ENCODE assay signal across 17 cellular contexts in the genomic region with DNA sequence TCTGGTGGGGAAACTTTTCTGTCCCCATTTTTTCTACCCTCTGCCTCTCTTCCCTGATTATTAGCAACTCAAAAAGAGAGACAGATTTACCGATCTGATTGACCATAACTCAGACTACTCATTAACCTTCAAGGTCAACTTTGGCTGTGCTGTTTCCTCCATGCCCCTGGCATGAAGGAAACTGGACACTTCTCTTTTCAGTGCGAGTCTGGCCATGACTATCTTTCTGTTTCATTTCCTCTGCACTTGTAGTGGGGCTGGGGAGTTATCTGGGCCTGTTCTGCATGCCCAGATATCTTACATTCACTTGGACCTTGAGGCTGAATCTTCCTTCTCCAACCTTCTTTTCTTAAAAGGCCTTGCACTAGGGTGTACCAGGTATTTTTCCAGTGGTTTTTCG.
DNase-seq lines count a peak whose midpoint lies in the region; ATAC-seq and TF ChIP-seq lines count a peak whose summit lies in the region.
"Had no signal": no experiment of that assay in that cellular context is flagged by ENCODE, and none has a peak within 500 bp of the region (broad histone marks: within the 10 kb centered on the region; RNA-seq: fewer than 3 reads in every experiment).

No MANE protein-coding gene starts in this region.

- no peaks in the 10 kb centered on the region for H3K23me2 ChIP-seq in H9 (ENCODE audit: insufficient read length, low read depth, low read length, poor library complexity, severe bottlenecking)

- no peak overlapping the region for H4K5ac ChIP-seq in H9 (ENCODE audit: insufficient read length, low read depth, low read length)

- no peak overlapping the region for H4K91ac ChIP-seq in H9 (ENCODE audit: insufficient read length, low read depth, low read length)

- no peaks in the 10 kb centered on the region for H3K27me3 ChIP-seq in H9 (ENCODE audit: insufficient read depth, low read length)
- H3K27me3 ChIP-seq: BE2C had no signal

- no peak overlapping the region for H3K4ac ChIP-seq in H9 (ENCODE audit: low read depth, low read length)

- no peak overlapping the region for H2BK15ac ChIP-seq in H9 (ENCODE audit: low read depth, low read length)

- H3K9me3 Mint-ChIP-seq in activated CD4-positive, alpha-beta T cell treated with anti-CD3 and anti-CD28 coated beads for 36 hours (ENCODE audit: low read depth) = peaks cover 22% of the 10 kb centered on the region
- H3K9me3 Mint-ChIP-seq in H9 = peaks cover 28 to 29% of the 10 kb centered on the region in 2 experiments

- H3K27me3 Mint-ChIP-seq in activated CD4-positive, alpha-beta T cell treated with anti-CD3 and anti-CD28 coated beads for 36 hours = peaks cover 7% of the 10 kb centered on the region
- H3K27me3 Mint-ChIP-seq in H9 (ENCODE audit: low read depth) = peaks cover 4% of the 10 kb centered on the region
- H3K27me3 Mint-ChIP-seq: progenitor cell of endocrine pancreas had no signal

- POLR2A ChIA-PET in activated CD4-positive, alpha-beta T cell treated with anti-CD3 and anti-CD28 coated beads for 36 hours (lab: Charles Lee) = no interaction called here

- no peak overlapping the region for H2AFZ ChIP-seq in H9 (ENCODE audit: low read length)

- no peak overlapping the region for H3K4me3 Mint-ChIP-seq in activated CD4-positive, alpha-beta T cell treated with anti-CD3 and anti-CD28 coated beads for 36 hours
- H3K4me3 Mint-ChIP-seq in H9 = no peak overlapping the region
- H3K4me3 Mint-ChIP-seq: effector memory CD8-positive, alpha-beta T cell; T-helper 1 cell treated with Interleukin-12 subunit alpha and Interleukin-12 subunit beta and Interleukin-4 antibody, amounts not matched to agents 30 μg/mL and 1 μg/mL, for 36 hours had no signal

- no peak overlapping the region for H4K8ac ChIP-seq in H9 (replicated peaks; ENCODE audit: insufficient read length, low read depth, low read length)

- peaks cover 4% of the 10 kb centered on the region for H3K36me3 Mint-ChIP-seq in activated CD4-positive, alpha-beta T cell treated with anti-CD3 and anti-CD28 coated beads for 36 hours (ENCODE audit: low read depth)
- H3K36me3 Mint-ChIP-seq in H9 (ENCODE audit: insufficient read depth in 1 of 3, low read depth in 3 of 3) = peaks cover 7 to 24% (median 16%) of the 10 kb centered on the region in 3 experiments

- H3K9ac ChIP-seq in H9 (ENCODE audit: extremely low read depth, insufficient read length, low read length) = no peak overlapping the region

- peaks cover 10% of the 10 kb centered on the region for H3K4me1 Mint-ChIP-seq in activated CD4-positive, alpha-beta T cell treated with anti-CD3 and anti-CD28 coated beads for 36 hours
- peaks cover 14 to 15% of the 10 kb centered on the region in 2 experiments for H3K4me1 Mint-ChIP-seq in H9

- no peak overlapping the region for H2BK20ac ChIP-seq in H9 (ENCODE audit: low read depth, low read length, poor library complexity, severe bottlenecking)

- H3K14ac ChIP-seq in H9 (ENCODE audit: insufficient read depth, low read length) = no peak overlapping the region

- no peak for TF ChIP-seq CTCF in H9 (conservative IDR thresholded peaks at IDR 0.05)

- no peak overlapping the region for H2BK12ac ChIP-seq in H9 (ENCODE audit: insufficient read length, low read depth, low read length)

- no peaks in the 10 kb centered on the region for H3K9me3 ChIP-seq in H9 (ENCODE audit: control insufficient read depth, low read depth, low read length)
- H3K9me3 ChIP-seq: BE2C had no signal

- H3K27ac ChIP-seq in H9 (ENCODE audit: insufficient read length, low read depth, low read length) = no peak overlapping the region

- H2AK5ac ChIP-seq in H9 (ENCODE audit: insufficient read length, low read length) = no peak overlapping the region

- peak; percentile 96 for ATAC-seq in GM18907 (IDR thresholded peaks at IDR 0.05; ENCODE audit: unreplicated experiment)
- peak; percentile 92 for ATAC-seq in GM21423 (IDR thresholded peaks at IDR 0.05; ENCODE audit: unreplicated experiment)
- ATAC-seq in HG03159 (IDR thresholded peaks at IDR 0.05; ENCODE audit: unreplicated experiment) = peak; percentile 93
- no peak for ATAC-seq in activated CD4-positive, alpha-beta T cell treated with anti-CD3 and anti-CD28 coated beads for 36 hours
- no peak for ATAC-seq in HG02973 (IDR thresholded peaks at IDR 0.05; ENCODE audit: unreplicated experiment)
- ATAC-seq: effector memory CD8-positive, alpha-beta T cell; left ventricle myocardium superior; stimulated activated naive CD8-positive, alpha-beta T cell treated with anti-CD3 and anti-CD28 coated beads, Interleukin-15, Interleukin-2, amounts not matched to agents 100 U/mL and 50 U/mL, for 24 hours had no signal

- H3K18ac ChIP-seq in H9 (ENCODE audit: insufficient read length, low read depth, low read length) = no peak overlapping the region

- no peak overlapping the region for H2BK120ac ChIP-seq in H9 (ENCODE audit: low read depth, low read length, poor library complexity, severe bottlenecking)

- CTCF ChIA-PET in activated CD4-positive, alpha-beta T cell treated with anti-CD3 and anti-CD28 coated beads for 36 hours (lab: Charles Lee) = interaction anchor here (0.6 kb wide), 1 partner anchor 211 kb away, joined by 4 read pairs; no protein-coding TSS in a partner anchor

- H2BK5ac ChIP-seq in H9 (ENCODE audit: insufficient read length, low read length) = no peak overlapping the region

- H3K23ac ChIP-seq in H9 (ENCODE audit: insufficient read length, low read depth, low read length) = no peak overlapping the region

- no peaks in the 10 kb centered on the region for H3K4me1 ChIP-seq in H9 (ENCODE audit: insufficient read depth, low read length)
- H3K4me1 ChIP-seq: BE2C had no signal

- WGBS in H9 (ENCODE audit: extremely low coverage, insufficient read length, low lambda C conversion rate) = no CpG with 5 or more reads among the region's 3 CpGs

- H3K27ac Mint-ChIP-seq in activated CD4-positive, alpha-beta T cell treated with anti-CD3 and anti-CD28 coated beads for 36 hours = no peak overlapping the region
- no peak overlapping the region; a peak in 1 of 7 replicates for H3K27ac Mint-ChIP-seq in H9
- H3K27ac Mint-ChIP-seq: effector memory CD8-positive, alpha-beta T cell; progenitor cell of endocrine pancreas; T-helper 1 cell treated with Interleukin-12 subunit alpha and Interleukin-12 subunit beta and Interleukin-4 antibody, amounts not matched to agents 30 μg/mL and 1 μg/mL, for 36 hours had no signal

- DNase-seq in left kidney (ENCODE audit: low read depth, low spot score) = peak; percentile 15
- no peak for DNase-seq in activated CD4-positive, alpha-beta T cell treated with anti-CD3 and anti-CD28 coated beads for 36 hours
- DNase-seq in H9 = no peak
- DNase-seq in NCI-H1694 (lab: John Stamatoyannopoulos, UW) = no peak
- DNase-seq: activated naive CD4-positive, alpha-beta T cell treated with anti-CD3 and anti-CD28 coated beads, Interleukin-2, amount 50 U/mL, for 16 hours; BE2C; effector memory CD8-positive, alpha-beta T cell; IMR-90; left ventricle myocardium superior; NCI-H82; stimulated activated naive CD8-positive, alpha-beta T cell treated with anti-CD3 and anti-CD28 coated beads, Interleukin-15, Interleukin-2, amounts not matched to agents 100 U/mL and 50 U/mL, for 24 hours had no signal

- no peaks in the 10 kb centered on the region for H3K79me1 ChIP-seq in H9 (ENCODE audit: insufficient read depth, low read depth, low read length, poor library complexity, severe bottlenecking)

- H3T11ph ChIP-seq in H9 (ENCODE audit: low read length) = no peak overlapping the region

- H3K4me2 ChIP-seq in H9 (ENCODE audit: insufficient read depth, insufficient read length, low read length) = no peak overlapping the region

- intact Hi-C loops in activated CD4-positive, alpha-beta T cell treated with anti-CD3 and anti-CD28 coated beads for 36 hours (cut with DNase I, micrococcal nuclease) = no loop called here

- H3K56ac ChIP-seq in H9 (ENCODE audit: insufficient read length, low read depth, low read length) = no peak overlapping the region

- no peaks in the 10 kb centered on the region for H3K79me2 ChIP-seq in H9 (ENCODE audit: insufficient read depth, low read length)

- no peaks in the 10 kb centered on the region for H4K20me1 ChIP-seq in H9 (ENCODE audit: control insufficient read depth, insufficient read depth, insufficient read length)

Comparison
In these comparisons a context has a peak if more than half of its experiments do, and no peak if none do; other contexts are left out.
1. ATAC-seq: peak in GM18907 (single experiment), GM21423 (single experiment) and HG03159 (single experiment); none in activated CD4-positive, alpha-beta T cell treated with anti-CD3 and anti-CD28 coated beads for 36 hours (single experiment) and HG02973 (single experiment).